ENCODE assay signal across 32 cellular contexts in the genomic region with DNA sequence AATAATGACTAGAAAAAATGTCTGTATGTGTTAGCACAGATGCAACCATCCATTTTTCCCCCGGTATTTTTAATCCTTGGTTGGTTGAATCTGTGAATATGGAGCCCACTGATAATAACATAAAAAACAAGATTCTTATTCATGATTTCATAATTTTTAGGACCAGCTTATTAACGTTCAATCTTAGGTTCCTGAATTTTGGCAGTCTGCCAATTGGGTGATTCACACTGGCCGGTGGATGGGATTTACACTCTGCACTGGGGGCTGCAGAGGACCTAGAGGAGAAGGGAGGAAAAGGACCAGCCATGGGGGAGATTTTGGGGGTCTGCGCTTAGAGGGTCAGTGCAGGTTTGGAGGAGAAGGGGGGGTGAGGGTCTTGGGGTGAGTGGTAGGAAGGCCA.
A peak's percentile ranks its signal among the peaks of the same experiment; 100 is the strongest.
DNase-seq lines count a peak whose midpoint lies in the region; TF ChIP-seq lines count a peak whose summit lies in the region.
"Had no signal": no experiment of that assay in that cellular context is flagged by ENCODE, and none has a peak within 500 bp of the region (broad histone marks: within the 10 kb centered on the region; RNA-seq: fewer than 3 reads in every experiment).

No MANE protein-coding gene starts in this region.

- H3K4me3 ChIP-seq in tibial nerve = no peak overlapping the region
- H3K4me3 ChIP-seq: A549, heart left ventricle, left ventricle myocardium inferior, ovary, suprapubic skin, upper lobe of right lung had no signal

- no peaks in the 10 kb centered on the region for H3K4me1 ChIP-seq in tibial nerve
- H3K4me1 ChIP-seq: A549, foreskin keratinocyte, heart left ventricle, left ventricle myocardium inferior, suprapubic skin, upper lobe of right lung had no signal

- no peaks in the 10 kb centered on the region for H3K9me3 ChIP-seq in tibial nerve
- H3K9me3 ChIP-seq: A549, heart left ventricle, left ventricle myocardium inferior, ovary, suprapubic skin, upper lobe of right lung had no signal

- DNase-seq in NCI-H748 (lab: John Stamatoyannopoulos, UW; ENCODE audit: unreplicated experiment) (peak; percentile 13), NCI-H748 treated with DMSO at 0.1 percent for 48 hours (lab: John Stamatoyannopoulos, UW) (no peak), HT-29 (ENCODE audit: low spot score) (peak; percentile 39), RPMI7951 (ENCODE audit: low read depth) (peak; percentile 4), lung microvascular endothelial cell (ENCODE audit: low read depth in 2 of 2) (peak; percentile 1 to 8), tibial nerve (ENCODE audit: low spot score in 2 of 2) (no peak), NCI-H2171 (lab: John Stamatoyannopoulos, UW) (no peak)
- DNase-seq in activated CD4-positive, alpha-beta T cell treated with anti-CD3 and anti-CD28 coated beads for 1 hour = no peak
- DNase-seq: activated CD4-positive, alpha-beta memory T cell treated with anti-CD3 and anti-CD28 coated beads, Interleukin-2, amount 10 ng/mL, durations not matched to agents 7 days and 5 days; activated CD4-positive, CD25-positive, alpha-beta regulatory T cell treated with anti-CD3 and anti-CD28 coated beads, Interleukin-2, amount 50 U/mL, for 72 hours; activated CD8-positive, alpha-beta memory T cell treated with anti-CD3 and anti-CD28 coated beads, Interleukin-2, amount 50 U/mL, for 4 hours; activated naive CD4-positive, alpha-beta T cell; activated naive CD8-positive, alpha-beta T cell treated with anti-CD3 and anti-CD28 coated beads, Interleukin-2, amount 50 U/mL, for 24 hours; AML-193; caudate nucleus; CD4-positive, alpha-beta T cell; foreskin keratinocyte; H7; heart left ventricle; left ventricle myocardium inferior; mesendoderm; NCI-H1092 treated with DMSO at 0.1 percent for 48 hours; NCI-H2029 treated with DMSO at 0.1 percent for 48 hours; NCI-H446 treated with DMSO at 0.1 percent for 48 hours; NK-92 treated with Interleukin-12 subunit alpha and Interleukin-12 subunit beta, amount 100 ng/mL, for 24 hours; ovary; Right ventricle myocardium superior; small intestine; stimulated activated naive CD4-positive, alpha-beta T cell treated with Interleukin-2 at 50 U/mL for 16 hours; upper lobe of right lung had no signal

- no peaks in the 10 kb centered on the region for H3K36me3 ChIP-seq in tibial nerve
- H3K36me3 ChIP-seq: heart left ventricle, left ventricle myocardium inferior, ovary, suprapubic skin, upper lobe of right lung had no signal

- WGBS in tibial nerve, 2 donors = 47 to 51% methylated on average over 4 of the region's 4 CpGs

- H3K27ac ChIP-seq in tibial nerve = no peak overlapping the region
- H3K27ac ChIP-seq: A549, foreskin keratinocyte, heart left ventricle, left ventricle myocardium inferior, ovary, suprapubic skin, upper lobe of right lung had no signal

- TF ChIP-seq POLR2A in tibial nerve (IDR thresholded peaks at IDR 0.05) = no peak

- no peak for TF ChIP-seq EP300 in tibial nerve (IDR thresholded peaks at IDR 0.05)

- no peaks in the 10 kb centered on the region for H3K27me3 ChIP-seq in tibial nerve
- H3K27me3 ChIP-seq: foreskin keratinocyte, ovary, suprapubic skin, upper lobe of right lung had no signal

- TF ChIP-seq CTCF in tibial nerve (IDR thresholded peaks at IDR 0.05) = no peak

Comparison
In these comparisons a context has a peak if more than half of its experiments do, and no peak if none do; other contexts are left out.
1. DNase-seq: peak in NCI-H748 (single experiment), HT-29 (single experiment), RPMI7951 (single experiment) and lung microvascular endothelial cell (2 of 2); none in NCI-H748 treated with DMSO at 0.1 percent for 48 hours (single experiment), tibial nerve (0 of 2), activated CD4-positive, alpha-beta T cell treated with anti-CD3 and anti-CD28 coated beads for 1 hour (single experiment) and NCI-H2171 (single experiment).